ENCODE assay signal across 8 cellular contexts in the genomic region with DNA sequence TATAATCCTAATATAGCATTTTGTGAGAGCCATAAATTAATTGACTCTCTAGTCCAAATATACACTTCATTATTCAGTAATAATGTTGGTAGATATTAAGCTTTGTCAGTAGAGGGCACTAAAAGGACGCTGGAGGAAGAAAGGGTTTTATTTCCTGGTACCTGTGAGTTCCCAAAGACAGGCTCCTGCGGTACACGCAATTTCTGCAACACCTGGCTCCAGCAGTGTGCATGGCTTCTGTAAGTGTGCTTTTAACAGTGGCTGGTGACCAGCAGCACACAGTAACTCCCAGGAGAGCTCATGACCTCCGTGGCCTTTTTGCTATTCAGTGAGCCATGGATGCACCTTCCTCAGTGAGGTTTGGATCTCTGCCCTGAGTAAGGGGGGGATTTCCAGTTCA.
DNase-seq lines count a peak whose midpoint lies in the region; ATAC-seq and TF ChIP-seq lines count a peak whose summit lies in the region.

No MANE protein-coding gene starts in this region.

- H3K4me3 ChIP-seq in AG10803 (ENCODE audit: low read length) (no peak overlapping the region), breast epithelium (no peak overlapping the region), neural cell (ENCODE audit: low read length) (no peak overlapping the region)

- no peaks in the 10 kb centered on the region for H3K9me2 ChIP-seq in neural cell (ENCODE audit: insufficient read depth, low read length)

- H3F3A ChIP-seq in neural cell (ENCODE audit: insufficient read depth, low read length, poor library complexity, severe bottlenecking) = no peaks in the 10 kb centered on the region

- TF ChIP-seq POLR2A in breast epithelium (IDR thresholded peaks at IDR 0.05) = no peak

- H3K27me3 ChIP-seq in breast epithelium (no peaks in the 10 kb centered on the region), neural cell (ENCODE audit: insufficient read depth, low read depth, low read length) (no peaks in the 10 kb centered on the region)

- peak; percentile 82 for ATAC-seq in GM18508 (IDR thresholded peaks at IDR 0.05; ENCODE audit: insufficient read depth, unreplicated experiment)
- peak; percentile 89 for ATAC-seq in HG02840 (IDR thresholded peaks at IDR 0.05; ENCODE audit: low FRiP score, unreplicated experiment)
- no peak for ATAC-seq in omental fat pad (ENCODE audit: low FRiP score)

- no peak overlapping the region for H3K9ac ChIP-seq in neural cell (ENCODE audit: low read length)

- H2AFZ ChIP-seq in neural cell (ENCODE audit: low read depth, low read length) = no peak overlapping the region

- H3K36me3 ChIP-seq in breast epithelium (no peaks in the 10 kb centered on the region), neural cell (ENCODE audit: insufficient read depth, low read length) (no peaks in the 10 kb centered on the region)

- H3K79me2 ChIP-seq in neural cell (replicated peaks; ENCODE audit: insufficient read depth, low read length) = no peaks in the 10 kb centered on the region

- no peak for TF ChIP-seq EP300 in neural cell (conservative IDR thresholded peaks at IDR 0.05; ENCODE audit: poor library complexity, severe bottlenecking)

- H4K20me1 ChIP-seq in neural cell (ENCODE audit: insufficient read depth) = no peaks in the 10 kb centered on the region

- H3K9me3 ChIP-seq in breast epithelium = no peaks in the 10 kb centered on the region
- no peaks in the 10 kb centered on the region for H3K9me3 ChIP-seq in neural cell (ENCODE audit: low read length)

- no peak overlapping the region for H3K27ac ChIP-seq in breast epithelium
- no peak overlapping the region for H3K27ac ChIP-seq in neural cell (ENCODE audit: low read length)

- TF ChIP-seq CTCF in AG10803 (conservative IDR thresholded peaks at IDR 0.05; ENCODE audit: low read length) (peak; percentile 48), breast epithelium (IDR thresholded peaks at IDR 0.05) (peak in 2 of 3 donors; percentile 27 to 34), neural cell (IDR thresholded peaks at IDR 0.05; ENCODE audit: poor library complexity, severe bottlenecking) (peak; percentile 65), omental fat pad (IDR thresholded peaks at IDR 0.05) (no peak)

- DNase-seq in AG10803 (ENCODE audit: low read depth) (no peak), NCI-H1417 treated with DMSO at 0.1 percent for 48 hours (lab: John Stamatoyannopoulos, UW) (peak; percentile 16), breast epithelium (ENCODE audit: low spot score in 2 of 2) (no peak), superior temporal gyrus (ENCODE audit: extremely low spot score) (no peak), omental fat pad (ENCODE audit: low spot score) (no peak)

- H3K4me2 ChIP-seq in neural cell (ENCODE audit: low read length) = no peak overlapping the region

- intact Hi-C loops in breast epithelium (cut with DNase I; ENCODE audit: low total_unique reads) = no loop called here

- H3K4me1 ChIP-seq in breast epithelium = no peaks in the 10 kb centered on the region

- peak; percentile 67 for TF ChIP-seq RAD21 in neural cell (conservative IDR thresholded peaks at IDR 0.05)

TF ChIP-seq in neural cell, 6 proteins besides CTCF, POLR2A, EP300 and RAD21:
- no peak for TF ChIP-seq EZH2 (IDR thresholded peaks at IDR 0.05; ENCODE audit: borderline replicate concordance, insufficient read depth, low read length, poor library complexity, severe bottlenecking)
- peak; percentile 62 for TF ChIP-seq SMC3 (conservative IDR thresholded peaks at IDR 0.05; ENCODE audit: poor library complexity)

Comparison
In these comparisons a context has a peak if more than half of its experiments do, and no peak if none do; other contexts are left out.
1. CTCF ChIP-seq: peak in AG10803 (single experiment), breast epithelium (2 of 3) and neural cell (single experiment); none in omental fat pad (0 of 3).